Comparison of ENCODE assay signal across 24 cellular contexts in the genomic region with DNA sequence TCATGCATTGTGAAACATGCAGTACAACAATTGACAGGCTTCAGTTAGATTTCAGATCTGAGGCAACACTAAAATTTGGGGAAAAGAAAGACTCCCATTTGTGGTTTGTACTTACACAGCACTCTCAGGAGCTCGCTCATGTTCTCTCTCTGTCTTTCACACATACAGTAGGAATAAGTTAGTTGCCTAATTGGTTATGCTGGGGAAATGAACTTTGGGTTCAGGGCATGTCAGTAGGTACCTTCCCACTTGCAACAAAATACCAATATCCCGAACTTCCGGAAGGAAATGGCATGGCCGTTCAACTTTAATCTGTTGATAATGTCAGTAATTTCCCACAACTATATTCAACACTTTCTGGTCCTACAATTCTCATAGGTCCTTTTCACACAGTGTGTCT.
A peak's percentile ranks its signal among the peaks of the same experiment; 100 is the strongest.
DNase-seq lines count a peak whose midpoint lies in the region; ATAC-seq, FAIRE-seq and TF ChIP-seq lines count a peak whose summit lies in the region.
"Had no signal": no experiment of that assay in that cellular context is flagged by ENCODE, and none has a peak within 500 bp of the region (broad histone marks: within the 10 kb centered on the region; RNA-seq: fewer than 3 reads in every experiment).

No MANE protein-coding gene starts in this region.

- H3K27ac Mint-ChIP-seq in Calu3 (ENCODE audit: unreplicated experiment) = peak overlapping the region; percentile 61
- H3K27ac Mint-ChIP-seq: B cell; CD4-positive, alpha-beta T cell; CD8-positive, alpha-beta T cell had no signal

- FAIRE-seq in small intestine (lab: Jason Lieb, UNC) = no peak
- FAIRE-seq: A204.1, GM12878, GM12892, GM19239 had no signal

- DNase-seq in AML-193 (lab: John Stamatoyannopoulos, UW) (peak; percentile 7 to 15), Calu3 (no peak), left lobe of liver (ENCODE audit: low spot score) (no peak), small intestine (peak; percentile 73), DMS79 (lab: John Stamatoyannopoulos, UW) (no peak), NCI-H774 (lab: John Stamatoyannopoulos, UW) (no peak), left ventricle myocardium superior (no peak), DMS153 (lab: John Stamatoyannopoulos, UW) (no peak)
- DNase-seq: 8988T; ACHN; Caco-2; CD4-positive, alpha-beta T cell; CD8-positive, alpha-beta T cell; DMS 273 treated with DMSO at 0.1 percent for 48 hours; DND-41; EL; GDM1 had no signal

- CTCF ChIA-PET in Calu3 (lab: Charles Lee) = no interaction called here

- ATAC-seq in left lobe of liver (peak; percentile 54), left ventricle myocardium superior (no peak)
- ATAC-seq: CD8-positive, alpha-beta T cell; GM12878 had no signal

- H3K9me3 ChIP-seq in small intestine (ENCODE audit: control insufficient read depth, low read depth) = no peaks in the 10 kb centered on the region
- H3K9me3 ChIP-seq: BLaER1 treated with 17β-estradiol and CSF1 and Interleukin-3, amounts not matched to agents 10 nM and 100 nM; Caco-2 had no signal

- H3K4me3 ChIP-seq in small intestine (ENCODE audit: low read depth in 1 of 2, low read length in 2 of 2) = no peak overlapping the region
- H3K4me3 ChIP-seq: BLaER1 treated with 17β-estradiol and CSF1 and Interleukin-3, amounts not matched to agents 10 nM and 100 nM; GM12878 had no signal

- no peak for TF ChIP-seq CTCF in Calu3 (IDR thresholded peaks at IDR 0.05; ENCODE audit: unreplicated experiment)

- H3K4me1 Mint-ChIP-seq in Calu3 (ENCODE audit: low read depth, unreplicated experiment) = peaks cover 45% of the 10 kb centered on the region

- WGBS in small intestine, 3 donors = 20 to 61% (median 50%) methylated on average over 4 of the region's 4 CpGs

- H3K36me3 ChIP-seq in small intestine (ENCODE audit: control insufficient read depth in 2 of 2, insufficient read depth in 2 of 2, low read length in 2 of 2) = no peaks in the 10 kb centered on the region
- H3K36me3 ChIP-seq: BLaER1 treated with 17β-estradiol and CSF1 and Interleukin-3, amounts not matched to agents 10 nM and 100 nM had no signal

- H3K4me3 Mint-ChIP-seq in Calu3 (ENCODE audit: low read depth, unreplicated experiment) = no peak overlapping the region
- H3K4me3 Mint-ChIP-seq: B cell; CD4-positive, alpha-beta T cell; CD8-positive, alpha-beta T cell had no signal

- intact Hi-C loops in Calu3 (cut with micrococcal nuclease; ENCODE audit: unreplicated experiment) (no loop called here), left ventricle myocardium superior (cut with micrococcal nuclease) (no loop called here)

- H3K4me1 ChIP-seq in small intestine (ENCODE audit: control insufficient read depth in 2 of 2, insufficient read depth in 1 of 2, low read depth in 1 of 2, low read length in 1 of 2) = peaks cover 5 to 6% of the 10 kb centered on the region in 2 donors

- peaks cover 32% of the 10 kb centered on the region for H3K36me3 Mint-ChIP-seq in Calu3 (ENCODE audit: insufficient read depth, unreplicated experiment)
- H3K36me3 Mint-ChIP-seq: CD8-positive, alpha-beta T cell had no signal

- no TSS peak for BruUV-seq in Calu3 (replicated peaks; lab: Mats Ljungman, UMichigan)

- no peaks in the 10 kb centered on the region for H3K27me3 ChIP-seq in small intestine (ENCODE audit: control insufficient read depth in 2 of 2, insufficient read depth in 2 of 2, low read length in 2 of 2)
- H3K27me3 ChIP-seq: BLaER1 treated with 17β-estradiol and CSF1 and Interleukin-3, amounts not matched to agents 10 nM and 100 nM had no signal

- H3K9me3 Mint-ChIP-seq in Calu3 (ENCODE audit: low read depth, unreplicated experiment) = no peaks in the 10 kb centered on the region
- H3K9me3 Mint-ChIP-seq: CD4-positive, alpha-beta T cell; CD8-positive, alpha-beta T cell had no signal

- no peak overlapping the region for H3K27ac ChIP-seq in small intestine (ENCODE audit: low read depth in 1 of 2, low read length in 1 of 2)
- H3K27ac ChIP-seq: BLaER1 treated with 17β-estradiol and CSF1 and Interleukin-3, amounts not matched to agents 10 nM and 100 nM; C4-2B had no signal

- no peaks in the 10 kb centered on the region for H3K27me3 Mint-ChIP-seq in Calu3 (ENCODE audit: unreplicated experiment)
- H3K27me3 Mint-ChIP-seq: B cell had no signal

Comparison
In these comparisons a context has a peak if more than half of its experiments do, and no peak if none do; other contexts are left out.
1. DNase-seq: peak in AML-193 (2 of 2) and small intestine (single experiment); none in Calu3 (single experiment), left lobe of liver (single experiment), DMS79 (single experiment), NCI-H774 (single experiment), left ventricle myocardium superior (single experiment) and DMS153 (single experiment).